In genomic region chr16:80569440-80570105, GRCh38 we compare ENCODE assay signal across 8 cellular contexts. TPM values are rescaled to one million over a fixed set of nuclear protein-coding genes. Genes with fewer than 3 reads are reported as not detected.
DNase-seq lines count a peak whose midpoint lies in the region; ATAC-seq and TF ChIP-seq lines count a peak whose summit lies in the region.

No MANE protein-coding gene starts in this region.

- peaks cover 2% of the 10 kb centered on the region for H3K9me3 Mint-ChIP-seq in activated CD4-positive, alpha-beta T cell treated with anti-CD3 and anti-CD28 coated beads for 36 hours (ENCODE audit: low read depth)

- CTCF ChIA-PET in activated CD4-positive, alpha-beta T cell treated with anti-CD3 and anti-CD28 coated beads for 36 hours (lab: Charles Lee) = interaction anchor here (0.8 kb wide), 1 partner anchor 11 kb away, joined by 3 read pairs; no protein-coding TSS in a partner anchor

- peak overlapping the region; percentile 5 for H3K4me3 Mint-ChIP-seq in activated CD4-positive, alpha-beta T cell treated with anti-CD3 and anti-CD28 coated beads for 36 hours

- TF ChIP-seq CTCF in fibroblast of mammary gland (conservative IDR thresholded peaks at IDR 0.05; ENCODE audit: control insufficient read depth, insufficient read depth, low read depth, low read length) = no peak

- DNase-seq in activated gamma-delta T cell treated with Interleukin-2 at 50 U/mL for 16 hours = peak; percentile 61
- DNase-seq in activated gamma-delta T cell (lab: John Stamatoyannopoulos, UW) = no peak
- peak; percentile 90 for DNase-seq in activated CD4-positive, alpha-beta T cell treated with anti-CD3 and anti-CD28 coated beads for 36 hours
- DNase-seq in fibroblast of mammary gland (ENCODE audit: low read depth) = peak; percentile 32
- DNase-seq in stimulated activated CD8-positive, alpha-beta memory T cell treated with anti-CD3 and anti-CD28 coated beads, Interleukin-4, amount 100 ng/mL, for 48 hours = peak; percentile 82
- DNase-seq in HuH-7.5 (ENCODE audit: low spot score) = no peak

- ATAC-seq in activated CD4-positive, alpha-beta T cell treated with anti-CD3 and anti-CD28 coated beads for 36 hours = peak; percentile 98
- ATAC-seq in GM21737 (IDR thresholded peaks at IDR 0.05; ENCODE audit: unreplicated experiment) (no peak), HG03457 (IDR thresholded peaks at IDR 0.05; ENCODE audit: unreplicated experiment) (no peak)

- H3K4me1 Mint-ChIP-seq in activated CD4-positive, alpha-beta T cell treated with anti-CD3 and anti-CD28 coated beads for 36 hours = peaks cover 38% of the 10 kb centered on the region

- POLR2A ChIA-PET in activated CD4-positive, alpha-beta T cell treated with anti-CD3 and anti-CD28 coated beads for 36 hours (lab: Charles Lee) = interaction anchor here (0.7 to 1.1 kb wide), 2 partner anchors 11 to 237 kb away, joined by 3 read pairs; no protein-coding TSS in a partner anchor

- no peak overlapping the region for H3K4me3 ChIP-seq in fibroblast of mammary gland (ENCODE audit: control insufficient read depth, low read depth, low read length)

- intact Hi-C loops in activated CD4-positive, alpha-beta T cell treated with anti-CD3 and anti-CD28 coated beads for 36 hours (cut with DNase I, micrococcal nuclease) = loop anchor here (1.0 to 10.0 kb wide), 4 partner anchors 11 to 745 kb away; partner anchors contain the start of genes CDYL2 (in 1 of the 2), DYNLRB2 (in 1 of the 2) and GAN (in 1 of the 2)

- no peaks in the 10 kb centered on the region for H3K36me3 Mint-ChIP-seq in activated CD4-positive, alpha-beta T cell treated with anti-CD3 and anti-CD28 coated beads for 36 hours (ENCODE audit: low read depth)

- H3K27me3 Mint-ChIP-seq in activated CD4-positive, alpha-beta T cell treated with anti-CD3 and anti-CD28 coated beads for 36 hours = peaks cover 4% of the 10 kb centered on the region

- peak overlapping the region; percentile 81 for H3K27ac Mint-ChIP-seq in activated CD4-positive, alpha-beta T cell treated with anti-CD3 and anti-CD28 coated beads for 36 hours

RNA-seq across cellular contexts. Expression of gene DYNLRB2, which starts 28.8 kb away (rescaled TPM):
- not detected for total RNA-seq in activated CD4-positive, alpha-beta T cell treated with anti-CD3 and anti-CD28 coated beads for 36 hours

Comparison
In these comparisons a context has a peak if more than half of its experiments do, and no peak if none do; other contexts are left out.
1. DNase-seq: peak in activated gamma-delta T cell treated with Interleukin-2 at 50 U/mL for 16 hours (single experiment), activated CD4-positive, alpha-beta T cell treated with anti-CD3 and anti-CD28 coated beads for 36 hours (single experiment), fibroblast of mammary gland (single experiment) and stimulated activated CD8-positive, alpha-beta memory T cell treated with anti-CD3 and anti-CD28 coated beads, Interleukin-4, amount 100 ng/mL, for 48 hours (single experiment); none in activated gamma-delta T cell (single experiment) and HuH-7.5 (single experiment).